ENCODE assay signal across 8 cellular contexts in the genomic region with DNA sequence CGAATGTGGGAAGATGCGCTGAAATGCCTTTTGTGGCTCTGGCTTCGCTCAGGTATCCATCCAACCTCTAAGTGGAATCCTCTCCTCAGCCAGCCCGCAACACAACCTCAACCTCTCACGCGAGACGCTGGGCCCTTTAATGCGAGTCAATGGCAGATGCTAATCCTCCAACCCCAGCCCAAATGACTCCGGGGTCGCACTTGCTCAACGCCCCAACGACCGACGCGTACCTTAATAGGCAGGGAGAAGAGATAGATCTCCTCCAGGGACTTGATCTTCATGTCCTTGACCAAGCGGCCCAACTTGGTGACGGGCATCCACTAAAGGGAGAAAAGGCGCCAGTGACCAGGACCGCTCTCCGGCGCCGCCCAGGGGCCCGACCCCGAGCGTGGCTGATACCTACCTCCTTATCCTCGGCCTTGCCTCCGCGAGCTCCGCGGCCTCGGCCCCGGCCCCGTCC. TPM values are rescaled to one million over a fixed set of nuclear protein-coding genes. Genes with fewer than 3 reads are reported as not detected.
DNase-seq lines count a peak whose midpoint lies in the region; ATAC-seq, FAIRE-seq and TF ChIP-seq lines count a peak whose summit lies in the region.

No MANE protein-coding gene starts in this region.

- H3K4me3 ChIP-seq in foreskin fibroblast (ENCODE audit: low read depth in 1 of 2, low read length in 2 of 2) (peak overlapping the region; percentile 86 to 99), psoas muscle (peak overlapping the region; percentile 78)

- POLR2A ChIA-PET in activated CD8-positive, alpha-beta T cell treated with anti-CD3 and anti-CD28 coated beads for 36 hours (lab: Charles Lee), result interaction anchor here (0.6 to 14.3 kb wide), 28 partner anchors 9 to 804 kb away, joined by 3 to 505 read pairs (median 4); partner anchors contain the start of genes GFER, MEIOB, MSRB1 and NOXO1

- H3K4me1 Mint-ChIP-seq in activated CD8-positive, alpha-beta T cell treated with anti-CD3 and anti-CD28 coated beads for 36 hours (ENCODE audit: low read depth), result peaks cover 35% of the 10 kb centered on the region

- peak overlapping the region; percentile 98 for H3K4me3 Mint-ChIP-seq in activated CD8-positive, alpha-beta T cell treated with anti-CD3 and anti-CD28 coated beads for 36 hours

- TF ChIP-seq CTCF in activated CD8-positive, alpha-beta T cell treated with anti-CD3 and anti-CD28 coated beads for 36 hours (IDR thresholded peaks at IDR 0.05), result no peak
- TF ChIP-seq CTCF in foreskin fibroblast (IDR thresholded peaks at IDR 0.05; ENCODE audit: low read depth, low read length) (no peak), psoas muscle (IDR thresholded peaks at IDR 0.05) (no peak)

- FAIRE-seq in HTR-8/SVneo (lab: Jason Lieb, UNC), result no peak

- peaks cover 56% of the 10 kb centered on the region for H3K36me3 Mint-ChIP-seq in activated CD8-positive, alpha-beta T cell treated with anti-CD3 and anti-CD28 coated beads for 36 hours (ENCODE audit: low read depth)

- ATAC-seq in HG03354 (IDR thresholded peaks at IDR 0.05; ENCODE audit: poor library complexity, severe bottlenecking, unreplicated experiment) (peak; percentile 10), psoas muscle (peak; percentile 20 to 40 (median 36))
- no peak for ATAC-seq in activated CD8-positive, alpha-beta T cell treated with anti-CD3 and anti-CD28 coated beads for 36 hours

- H3K4me1 ChIP-seq in psoas muscle, result peaks cover 28% of the 10 kb centered on the region

- DNase-seq in NCI-H146 (lab: John Stamatoyannopoulos, UW) (peak; percentile 56), NCI-H146 treated with DMSO at 0.1 percent for 48 hours (lab: John Stamatoyannopoulos, UW; ENCODE audit: unreplicated experiment) (no peak), foreskin fibroblast (peak; percentile 26 to 54), psoas muscle (peak in 1 of 2 donors; percentile 54), HTR-8/SVneo (ENCODE audit: insufficient read length, low spot score) (no peak), D341Med (ENCODE audit: low spot score) (no peak)
- DNase-seq in activated CD8-positive, alpha-beta T cell treated with anti-CD3 and anti-CD28 coated beads for 36 hours, result peak; percentile 40

- H3K36me3 ChIP-seq in psoas muscle (ENCODE audit: insufficient read depth in 1 of 2, low read depth in 1 of 2), result peaks cover 0 to 32% of the 10 kb centered on the region in 2 donors

- CTCF ChIA-PET in activated CD8-positive, alpha-beta T cell treated with anti-CD3 and anti-CD28 coated beads for 36 hours (lab: Charles Lee), result interaction anchor here (0.9 to 1.4 kb wide), 3 partner anchors 17 to 191 kb away, joined by 3 to 4 read pairs (median 3); partner anchors contain the start of genes GFER and TRAF7

- H3K27ac ChIP-seq in psoas muscle, result peak overlapping the region; percentile 91

- H3K27me3 Mint-ChIP-seq in activated CD8-positive, alpha-beta T cell treated with anti-CD3 and anti-CD28 coated beads for 36 hours, result no peaks in the 10 kb centered on the region

- WGBS in psoas muscle, 3 donors, result 5 to 8% (median 6%) methylated on average over 26 to 33 of the region's 33 CpGs

- H3K9me3 ChIP-seq in psoas muscle, result no peaks in the 10 kb centered on the region

- H3K27ac Mint-ChIP-seq in activated CD8-positive, alpha-beta T cell treated with anti-CD3 and anti-CD28 coated beads for 36 hours, result peak overlapping the region; percentile 96

- no peaks in the 10 kb centered on the region for H3K27me3 ChIP-seq in psoas muscle (ENCODE audit: insufficient read depth in 3 of 3, low read length in 2 of 3)

- no peaks in the 10 kb centered on the region for H3K9me3 Mint-ChIP-seq in activated CD8-positive, alpha-beta T cell treated with anti-CD3 and anti-CD28 coated beads for 36 hours

- intact Hi-C loops in activated CD8-positive, alpha-beta T cell treated with anti-CD3 and anti-CD28 coated beads for 36 hours (cut with micrococcal nuclease), result no loop called here
- intact Hi-C loops in psoas muscle (cut with DNase I), result no loop called here

RNA-seq across cellular contexts. Expression of gene RPS2, which starts 0.6 kb away (rescaled TPM):
- 1,000 to 10,000 TPM; 5,572 to 5,598 TPM for total RNA-seq in activated CD8-positive, alpha-beta T cell treated with anti-CD3 and anti-CD28 coated beads for 36 hours
- total RNA-seq in psoas muscle, result 1,000 to 10,000 TPM; 1,044 to 1,902 (median 1,426) TPM
- polyA plus RNA-seq in psoas muscle, result 1,000 to 10,000 TPM; 2,097 to 3,940 (median 2,652) TPM

RNA-seq across cellular contexts. Expression of gene RNF151, which starts 2.6 kb away (rescaled TPM):
- total RNA-seq in activated CD8-positive, alpha-beta T cell treated with anti-CD3 and anti-CD28 coated beads for 36 hours, result not detected
- not detected for total RNA-seq in psoas muscle
- polyA plus RNA-seq in psoas muscle, result not detected

RNA-seq across cellular contexts. Expression of gene NDUFB10, which starts 4.7 kb away (rescaled TPM):
- total RNA-seq in activated CD8-positive, alpha-beta T cell treated with anti-CD3 and anti-CD28 coated beads for 36 hours, result 100 to 1,000 TPM; 126 to 129 TPM
- 100 to 1,000 TPM; 350 to 465 (median 373) TPM for total RNA-seq in psoas muscle
- polyA plus RNA-seq in psoas muscle, result 100 to 1,000 TPM; 753 to 870 (median 797) TPM

RNA-seq across cellular contexts. Expression of gene TBL3, which starts 7.8 kb away (rescaled TPM):
- total RNA-seq in activated CD8-positive, alpha-beta T cell treated with anti-CD3 and anti-CD28 coated beads for 36 hours, result 10 to 100 TPM; 54.4 to 56.0 TPM
- total RNA-seq in psoas muscle, result 10 to 100 TPM; 31.5 to 41.8 (median 40.7) TPM
- polyA plus RNA-seq in psoas muscle, result 10 to 100 TPM; 51.6 to 78.0 (median 55.8) TPM

RNA-seq across cellular contexts. Expression of gene RPL3L, which starts 9.6 kb away (rescaled TPM):
- total RNA-seq in activated CD8-positive, alpha-beta T cell treated with anti-CD3 and anti-CD28 coated beads for 36 hours, result not detected
- 100 to 1,000 TPM; 205 to 296 (median 233) TPM for total RNA-seq in psoas muscle
- polyA plus RNA-seq in psoas muscle, result 100 to 1,000 TPM; 116 to 315 (median 188) TPM

Comparison
In these comparisons a context has a peak if more than half of its experiments do, and no peak if none do; other contexts are left out.
1. DNase-seq: peak in NCI-H146 (single experiment), activated CD8-positive, alpha-beta T cell treated with anti-CD3 and anti-CD28 coated beads for 36 hours (single experiment) and foreskin fibroblast (2 of 2); none in NCI-H146 treated with DMSO at 0.1 percent for 48 hours (single experiment), HTR-8/SVneo (single experiment) and D341Med (single experiment).